ENCODE assay signal across 8 cellular contexts in genomic region chr1:4652631-4653327, GRCh38. TPM values are rescaled to one million over a fixed set of nuclear protein-coding genes. Genes with fewer than 3 reads are reported as not detected.
DNase-seq lines count a peak whose midpoint lies in the region; ATAC-seq and TF ChIP-seq lines count a peak whose summit lies in the region.

No MANE protein-coding gene starts in this region.

- peaks cover 16% of the 10 kb centered on the region for H3K27me3 Mint-ChIP-seq in CD4-positive, alpha-beta T cell
- peaks cover 25% of the 10 kb centered on the region for H3K27me3 Mint-ChIP-seq in activated naive CD4-positive, alpha-beta T cell treated with anti-CD3 and anti-CD28 coated beads for 36 hours (ENCODE audit: low read depth)

- H3K4me3 Mint-ChIP-seq in CD4-positive, alpha-beta T cell: no peak overlapping the region
- H3K4me3 Mint-ChIP-seq in activated naive CD4-positive, alpha-beta T cell treated with anti-CD3 and anti-CD28 coated beads for 36 hours: no peak overlapping the region

- no peak for TF ChIP-seq EP300 in sigmoid colon (IDR thresholded peaks at IDR 0.05)

- H3K4me2 ChIP-seq in HCT116 (ENCODE audit: low read length): peak overlapping the region; percentile 28; the same call in 1 of the 2 replicates

- ATAC-seq in CD4-positive, alpha-beta T cell (ENCODE audit: poor library complexity): no peak
- ATAC-seq in HCT116 (peak; percentile 88), heart right ventricle (peak; percentile 51 to 89 (median 78)), HG03439 (IDR thresholded peaks at IDR 0.05; ENCODE audit: unreplicated experiment) (no peak)

- H3K27ac ChIP-seq in CD4-positive, alpha-beta T cell (ENCODE audit: low read depth, low read length): no peak overlapping the region
- H3K27ac ChIP-seq in HCT116 (ENCODE audit: low read depth, low read length) (no peak overlapping the region), heart right ventricle (no peak overlapping the region), sigmoid colon (no peak overlapping the region)

- no peak overlapping the region for H3K4me3 ChIP-seq in HCT116 (replicated peaks in 1 of 2; ENCODE audit: low read depth in 1 of 2, low read length in 2 of 2)
- H3K4me3 ChIP-seq in heart right ventricle: peak overlapping the region in 2 of 10 donors; percentile 1 to 20
- H3K4me3 ChIP-seq in sigmoid colon: peak overlapping the region in 1 of 4 donors; percentile 17

- peaks cover 8% of the 10 kb centered on the region for H3K4me1 Mint-ChIP-seq in CD4-positive, alpha-beta T cell (ENCODE audit: low read depth)
- peaks cover 8% of the 10 kb centered on the region for H3K4me1 Mint-ChIP-seq in activated naive CD4-positive, alpha-beta T cell treated with anti-CD3 and anti-CD28 coated beads for 36 hours (ENCODE audit: low read depth)

- no peaks in the 10 kb centered on the region for H3K79me2 ChIP-seq in HCT116 (ENCODE audit: insufficient read depth, low read length)

- no peaks in the 10 kb centered on the region for H3K36me3 ChIP-seq in HCT116 (ENCODE audit: control insufficient read depth in 1 of 2, insufficient read depth in 2 of 2, low read length in 2 of 2)
- H3K36me3 ChIP-seq in heart right ventricle: no peaks in the 10 kb centered on the region
- H3K36me3 ChIP-seq in sigmoid colon: no peaks in the 10 kb centered on the region

- TF ChIP-seq RAD21 in HCT116 (IDR thresholded peaks at IDR 0.05; ENCODE audit: low read depth): peak; percentile 32; the same call in 1 of the 2 replicates

- no peaks in the 10 kb centered on the region for H3K9me3 Mint-ChIP-seq in CD4-positive, alpha-beta T cell
- H3K9me3 Mint-ChIP-seq in activated naive CD4-positive, alpha-beta T cell treated with anti-CD3 and anti-CD28 coated beads for 36 hours: no peaks in the 10 kb centered on the region

- no peak overlapping the region for H3K27ac Mint-ChIP-seq in CD4-positive, alpha-beta T cell
- no peak overlapping the region for H3K27ac Mint-ChIP-seq in activated naive CD4-positive, alpha-beta T cell treated with anti-CD3 and anti-CD28 coated beads for 36 hours

- H3K36me3 Mint-ChIP-seq in CD4-positive, alpha-beta T cell (ENCODE audit: low read depth): no peaks in the 10 kb centered on the region
- no peaks in the 10 kb centered on the region for H3K36me3 Mint-ChIP-seq in activated naive CD4-positive, alpha-beta T cell treated with anti-CD3 and anti-CD28 coated beads for 36 hours (ENCODE audit: low read depth)

- H3K27me3 ChIP-seq in CD4-positive, alpha-beta T cell (ENCODE audit: control insufficient read depth, insufficient read depth, low read length): peaks cover 54% of the 10 kb centered on the region
- H3K27me3 ChIP-seq in HCT116 (ENCODE audit: insufficient read depth, low read length): no peaks in the 10 kb centered on the region
- H3K27me3 ChIP-seq in heart right ventricle: peaks cover 19 to 91% (median 77%) of the 10 kb centered on the region in 7 donors
- H3K27me3 ChIP-seq in sigmoid colon: peaks cover 26 to 85% (median 45%) of the 10 kb centered on the region in 3 donors

- no peaks in the 10 kb centered on the region for H3K9me2 ChIP-seq in HCT116 (ENCODE audit: insufficient read depth)

- no peak overlapping the region for H2AFZ ChIP-seq in HCT116 (ENCODE audit: low read depth, low read length, poor library complexity, severe bottlenecking)

- no TSS peak for BruUV-seq in HCT116 (replicated peaks; lab: Mats Ljungman, UMichigan)

- H3K9ac ChIP-seq in HCT116 (ENCODE audit: low read length): no peak overlapping the region

- POLR2A ChIA-PET in CD4-positive, alpha-beta T cell (lab: Charles Lee): no interaction called here
- POLR2A ChIA-PET in HCT116 (lab: Charles Lee): no interaction called here

- H3K9me3 ChIP-seq in CD4-positive, alpha-beta T cell (ENCODE audit: control insufficient read depth, low read length): no peaks in the 10 kb centered on the region
- H3K9me3 ChIP-seq in HCT116 (ENCODE audit: control insufficient read depth in 1 of 2, insufficient read depth in 1 of 2, low read depth in 1 of 2, low read length in 2 of 2) (no peaks in the 10 kb centered on the region), heart right ventricle (no peaks in the 10 kb centered on the region), sigmoid colon (no peaks in the 10 kb centered on the region)

- TF ChIP-seq POLR2A in HCT116 (IDR thresholded peaks at IDR 0.05; ENCODE audit: borderline replicate concordance, extremely low read depth, insufficient read depth, insufficient read length) (no peak), sigmoid colon (IDR thresholded peaks at IDR 0.05) (no peak)

- 16 to 19% methylated on average over 31 of the region's 31 CpGs for WGBS in heart right ventricle, 2 donors
- 18 to 22% methylated on average over 31 of the region's 31 CpGs for WGBS in sigmoid colon, 2 donors

- no peaks in the 10 kb centered on the region for H4K20me1 ChIP-seq in HCT116 (ENCODE audit: insufficient read depth)

- RAD21 ChIA-PET in HCT116 (lab: Charles Lee; ENCODE audit: low non-redundant PET in 1 of 2, low total read pairs in 2 of 2, uncharacterized antibody in 2 of 2, unreplicated experiment in 2 of 2): no interaction called here

- H3K4me1 ChIP-seq in HCT116 (ENCODE audit: control insufficient read depth in 1 of 2, insufficient read depth in 2 of 2, low read length in 2 of 2) (peaks cover 4 to 21% of the 10 kb centered on the region in 2 experiments; a peak in 3 of 4 replicates), heart right ventricle (peaks cover 3 to 24% (median 8%) of the 10 kb centered on the region in 9 donors), sigmoid colon (peaks cover 0 to 25% (median 21%) of the 10 kb centered on the region in 4 donors)

- peak; percentile 95 for TF ChIP-seq CTCF in CD4-positive, alpha-beta T cell (IDR thresholded peaks at IDR 0.05)
- peak; percentile 18 to 84 (median 80); a peak in 5 of 6 replicates for TF ChIP-seq CTCF in HCT116 (IDR thresholded peaks at IDR 0.05 in 2 of 3, conservative IDR thresholded peaks at IDR 0.05 in 1 of 3; ENCODE audit: borderline replicate concordance in 1 of 3, insufficient read depth in 1 of 3, low read depth in 2 of 3, low read length in 2 of 3)
- TF ChIP-seq CTCF in heart right ventricle (IDR thresholded peaks at IDR 0.05): peak; percentile 88 to 99 (median 96)
- TF ChIP-seq CTCF in sigmoid colon (IDR thresholded peaks at IDR 0.05): peak; percentile 63 to 98 (median 71)

- in situ Hi-C loops in SK-MEL-5 (cut with HindIII; ENCODE audit: low pct_unique_long_range_greater_than_20kb, low sequenced_read_pairs): no loop called here

- DNase-seq in CD4-positive, alpha-beta T cell: peak; percentile 20 to 68 (median 43)
- DNase-seq in HCT116 (ENCODE audit: low read depth, low spot score): peak; percentile 8
- DNase-seq in SK-MEL-5 (ENCODE audit: low read depth, low spot score): peak; percentile 48
- peak; percentile 65 for DNase-seq in activated naive CD4-positive, alpha-beta T cell treated with anti-CD3 and anti-CD28 coated beads for 36 hours
- DNase-seq in heart right ventricle: peak; percentile 27 to 57
- DNase-seq in sigmoid colon: no peak
- DNase-seq in GOT3 (lab: John Stamatoyannopoulos, UW): no peak

- CTCF ChIA-PET in CD4-positive, alpha-beta T cell (lab: Charles Lee): no interaction called here
- CTCF ChIA-PET in HCT116 (lab: Charles Lee): no interaction called here
- CTCF ChIA-PET in activated naive CD4-positive, alpha-beta T cell treated with anti-CD3 and anti-CD28 coated beads for 36 hours (lab: Charles Lee): no interaction called here

- intact Hi-C loops in CD4-positive, alpha-beta T cell (cut with DNase I, micrococcal nuclease): loop anchor here (1.0 to 10.0 kb wide), 6 partner anchors 20 to 1322 kb away; no protein-coding TSS in a partner anchor
- intact Hi-C loops in HCT116 (cut with micrococcal nuclease) (no loop called here), heart right ventricle (cut with DNase I) (loop anchor here in 8 of 10 donors (10.0 kb wide), 4 partner anchors 738 to 1262 kb away; no protein-coding TSS in a partner anchor), sigmoid colon (cut with DNase I) (loop anchor here (10.0 kb wide), 1 partner anchor 1092 kb away; no protein-coding TSS in a partner anchor)
- intact Hi-C loops in activated naive CD4-positive, alpha-beta T cell treated with anti-CD3 and anti-CD28 coated beads for 36 hours (cut with micrococcal nuclease): loop anchor here (2.0 to 10.0 kb wide), 5 partner anchors 175 to 1262 kb away; no protein-coding TSS in a partner anchor

TF ChIP-seq in HCT116, 20 proteins besides CTCF, POLR2A, EP300 and RAD21:
- no peak for TF ChIP-seq JUND (IDR thresholded peaks at IDR 0.05)
- TF ChIP-seq CEBPB (IDR thresholded peaks at IDR 0.05; ENCODE audit: low read depth): no peak
- TF ChIP-seq ATF3 (IDR thresholded peaks at IDR 0.05): no peak
- TF ChIP-seq TCF7L2 (IDR thresholded peaks at IDR 0.05; ENCODE audit: borderline replicate concordance, extremely low read depth, insufficient read depth, insufficient read length): no peak
- TF ChIP-seq EZH2phosphoT487 (IDR thresholded peaks at IDR 0.05; ENCODE audit: borderline replicate concordance): no peak
- TF ChIP-seq POLR2AphosphoS5 (IDR thresholded peaks at IDR 0.05; ENCODE audit: low read depth, low read length): no peak
- TF ChIP-seq EGR1 (IDR thresholded peaks at IDR 0.05; ENCODE audit: low read depth): no peak
- no peak for TF ChIP-seq FOSL1 (IDR thresholded peaks at IDR 0.05; ENCODE audit: low read depth)
- TF ChIP-seq CBX3 (IDR thresholded peaks at IDR 0.05; ENCODE audit: low read depth): no peak
TF ChIP-seq in HCT116: peak in this region for 0.

RNA-seq across cellular contexts. Expression of gene AJAP1, which starts 1.6 kb away (rescaled TPM):
- total RNA-seq in CD4-positive, alpha-beta T cell: under 1 TPM; 0.39 to 0.47 TPM
- total RNA-seq in HCT116 (2021; ENCODE audit: unreplicated experiment) (not detected), heart right ventricle (under 1 TPM in 8 of 10 donors, not detected in 2; 0.02 to 0.94 (median 0.11) TPM), sigmoid colon (under 1 TPM; 0.28 to 0.95 (median 0.60) TPM)
- polyA plus RNA-seq in HCT116 (2012): not detected in 2 replicates
- total RNA-seq in SK-MEL-5 (2014; rRNA removed; shearing (Covaris generic)): not detected in 2 replicates
- 0.24 TPM in 1 of 2 replicates, not detected in the other for polyA plus RNA-seq in SK-MEL-5 (2015; cell fraction: cytosol; rRNA removed)
- polyA plus RNA-seq in SK-MEL-5 (2015; cell fraction: nucleus; rRNA removed): not detected in 2 replicates
- under 1 TPM in 1 of 2 experiments, not detected in 1; 0.15 TPM for total RNA-seq in activated naive CD4-positive, alpha-beta T cell treated with anti-CD3 and anti-CD28 coated beads for 36 hours
- polyA plus RNA-seq in heart right ventricle (under 1 TPM in 1 of 2 donors, not detected in 1; 0.06 TPM), sigmoid colon (under 1 TPM in 2 of 3 donors, not detected in 1; 0.04 to 0.60 TPM)

Comparison
In these comparisons a context has a peak if more than half of its experiments do, and no peak if none do; other contexts are left out.
1. ATAC-seq: peak in HCT116 (single experiment) and heart right ventricle (8 of 8); none in CD4-positive, alpha-beta T cell (single experiment) and HG03439 (single experiment).
2. DNase-seq: peak in CD4-positive, alpha-beta T cell (10 of 10), HCT116 (single experiment), SK-MEL-5 (single experiment), activated naive CD4-positive, alpha-beta T cell treated with anti-CD3 and anti-CD28 coated beads for 36 hours (single experiment) and heart right ventricle (2 of 2); none in sigmoid colon (single experiment) and GOT3 (single experiment).
3. Peak in every context shown above with its lines, with median percentiles within 50 percentile points of each other: CTCF ChIP-seq.